ENCODE assay signal across 19 cellular contexts in genomic region chr17:68763551-68763950, GRCh38.
A peak's percentile ranks its signal among the peaks of the same experiment; 100 is the strongest.
DNase-seq lines count a peak whose midpoint lies in the region; ATAC-seq, FAIRE-seq and TF ChIP-seq lines count a peak whose summit lies in the region.
"Had no signal": no experiment of that assay in that cellular context is flagged by ENCODE, and none has a peak within 500 bp of the region (broad histone marks: within the 10 kb centered on the region; RNA-seq: fewer than 3 reads in every experiment).

No MANE protein-coding gene starts in this region.

- H4K20me1 ChIP-seq in K562 (replicated peaks; ENCODE audit: control insufficient read depth, insufficient read depth, low read length), result no peaks in the 10 kb centered on the region

- DNase-seq in EH (ENCODE audit: low read depth) (peak; percentile 17), HTR-8/SVneo (ENCODE audit: insufficient read length, low spot score) (peak; percentile 14), K562 (ENCODE audit: extremely low read depth in 1 of 4, low spot score in 3 of 4) (no peak), kidney glomerular epithelial cell (lab: John Stamatoyannopoulos, UW) (peak; percentile 57), natural killer cell (no peak), kidney (no peak), NCI-H2081 treated with DMSO at 0.1 percent for 48 hours (lab: John Stamatoyannopoulos, UW) (no peak)
- DNase-seq: activated CD4-positive, alpha-beta T cell treated with anti-CD3 and anti-CD28 coated beads, Interleukin-2, amount 50 U/mL, for 4 hours; H9; head of caudate nucleus; immature natural killer cell; naive B cell; NCI-H1417; NCI-H345; pancreas had no signal

- peaks cover 9 to 10% of the 10 kb centered on the region in 2 donors for H3K4me1 Mint-ChIP-seq in natural killer cell
- H3K4me1 Mint-ChIP-seq: B cell had no signal

- H3K9ac ChIP-seq in K562 (ENCODE audit: insufficient read depth in 1 of 2, low read depth in 2 of 2, low read length in 2 of 2), result no peak overlapping the region
- no peak overlapping the region for H3K9ac ChIP-seq in kidney (ENCODE audit: low read length in 2 of 2)

- peaks cover 0 to 6% of the 10 kb centered on the region in 2 donors for H3K27me3 Mint-ChIP-seq in natural killer cell (ENCODE audit: low read depth in 2 of 2)
- H3K27me3 Mint-ChIP-seq: B cell had no signal

- POLR2A ChIA-PET in K562 (lab: Yijun Ruan, JAX), result no interaction called here

- no peaks in the 10 kb centered on the region for H3K9me3 Mint-ChIP-seq in natural killer cell
- H3K9me3 Mint-ChIP-seq: H9, immature natural killer cell, naive B cell had no signal

- no peak overlapping the region for H2AFZ ChIP-seq in K562 (ENCODE audit: low read depth, low read length)

- in situ Hi-C loops in K562 (cut with MboI), result loop anchor here (25.0 kb wide), 3 partner anchors 501 to 801 kb away; no protein-coding TSS in a partner anchor

- H3K27me3 ChIP-seq in K562 (ENCODE audit: control insufficient read depth in 2 of 2, insufficient read depth in 2 of 2, low read length in 2 of 2), result no peaks in the 10 kb centered on the region; a peak in 1 of 5 replicates
- H3K27me3 ChIP-seq: cardiac muscle cell, pancreas had no signal

- no peak for TF ChIP-seq CTCF in K562 (IDR thresholded peaks at IDR 0.05 in 2 of 3, conservative IDR thresholded peaks at IDR 0.05 in 1 of 3; ENCODE audit: insufficient read depth in 2 of 3, low read depth in 1 of 3, low read length in 3 of 3)
- no peak for TF ChIP-seq CTCF in natural killer cell (IDR thresholded peaks at IDR 0.05)
- no peak for TF ChIP-seq CTCF in kidney (IDR thresholded peaks at IDR 0.05; ENCODE audit: borderline replicate concordance, extremely low read depth, insufficient read depth)

- H3K4me3 Mint-ChIP-seq in natural killer cell, result no peak overlapping the region
- H3K4me3 Mint-ChIP-seq: activated naive CD8-positive, alpha-beta T cell; B cell; H9; immature natural killer cell; naive B cell had no signal

- no peak overlapping the region for H3K27ac ChIP-seq in K562 (ENCODE audit: extremely low read depth, low read depth, low read length)
- H3K27ac ChIP-seq in kidney (ENCODE audit: low read depth in 2 of 2, low read length in 2 of 2), result no peak overlapping the region
- H3K27ac ChIP-seq: cardiac muscle cell, pancreas had no signal

- TF ChIP-seq EP300 in K562 (IDR thresholded peaks at IDR 0.05; ENCODE audit: low read length), result no peak

- 0% methylated on average over 1 of the region's 1 CpG for WGBS in K562 (ENCODE audit: insufficient coverage, low coverage, missing lambda C conversion rate)

- TF ChIP-seq POLR2A in K562 (conservative IDR thresholded peaks at IDR 0.05), result no peak

- BruUV-seq in K562 (replicated peaks; lab: Mats Ljungman, UMichigan), result no TSS peak

- no peaks in the 10 kb centered on the region for H3K36me3 Mint-ChIP-seq in natural killer cell
- H3K36me3 Mint-ChIP-seq: activated naive CD8-positive, alpha-beta T cell; immature natural killer cell; naive B cell had no signal

- H3K36me3 ChIP-seq in K562 (ENCODE audit: control insufficient read depth, insufficient read depth, low read length) (no peaks in the 10 kb centered on the region), kidney (ENCODE audit: control insufficient read depth in 1 of 2, insufficient read depth in 2 of 2, low read length in 2 of 2) (no peaks in the 10 kb centered on the region)
- H3K36me3 ChIP-seq: cardiac muscle cell, pancreas had no signal

- CTCF ChIA-PET in K562 (lab: Yijun Ruan, JAX; ENCODE audit: low intra/inter-chr PET ratio), result no interaction called here

- FAIRE-seq in HTR-8/SVneo (lab: Jason Lieb, UNC) (no peak), K562 (lab: Jason Lieb, UNC) (no peak), kidney (lab: Jason Lieb, UNC) (no peak)
- FAIRE-seq: pancreas, urothelium cell line had no signal

- intact Hi-C loops in K562 (cut with micrococcal nuclease) (loop anchor here (10.0 kb wide), 1 partner anchor 499 kb away; no protein-coding TSS in a partner anchor), natural killer cell (cut with micrococcal nuclease) (no loop called here), kidney (cut with DNase I) (no loop called here)

- TF ChIP-seq RAD21 in K562 (CRISPR knock-in tag; conservative IDR thresholded peaks at IDR 0.05 in 1 of 2, IDR thresholded peaks at IDR 0.05 in 1 of 2), result no peak

- H3K9me3 ChIP-seq in K562 (replicated peaks; ENCODE audit: control insufficient read depth, insufficient read depth, low read depth, low read length), result no peaks in the 10 kb centered on the region
- no peaks in the 10 kb centered on the region for H3K9me3 ChIP-seq in kidney (ENCODE audit: control insufficient read depth in 1 of 2, low read length in 2 of 2)
- H3K9me3 ChIP-seq: pancreas had no signal

- H3K79me2 ChIP-seq in K562 (ENCODE audit: control insufficient read depth, insufficient read depth, low read length), result no peaks in the 10 kb centered on the region

- H3K4me1 ChIP-seq in K562 (replicated peaks in 1 of 2; ENCODE audit: control insufficient read depth in 2 of 2, insufficient read depth in 2 of 2, low read length in 2 of 2) (peaks cover 3 to 6% of the 10 kb centered on the region in 2 experiments; a peak in 2 of 5 replicates), kidney (ENCODE audit: control insufficient read depth in 1 of 2, insufficient read depth in 1 of 2, low read depth in 1 of 2, low read length in 2 of 2) (peaks cover 4 to 7% of the 10 kb centered on the region in 2 donors)

- ATAC-seq in K562, result no peak
- ATAC-seq in natural killer cell, result no peak
- ATAC-seq: pancreas had no signal

- no peak overlapping the region for H3K27ac Mint-ChIP-seq in natural killer cell
- H3K27ac Mint-ChIP-seq: activated naive CD8-positive, alpha-beta T cell; B cell; H9; immature natural killer cell had no signal

- H3K9me1 ChIP-seq in K562 (ENCODE audit: control insufficient read depth, insufficient read depth, low read length), result no peaks in the 10 kb centered on the region

- H3K4me2 ChIP-seq in K562 (ENCODE audit: insufficient read depth, low read length), result no peak overlapping the region

- H3K4me3 ChIP-seq in K562, result no peak overlapping the region
- H3K4me3 ChIP-seq in kidney (ENCODE audit: low read length in 2 of 2), result no peak overlapping the region
- H3K4me3 ChIP-seq: cardiac muscle cell, pancreas had no signal

TF ChIP-seq in K562, 482 proteins besides CTCF, POLR2A, EP300 and RAD21:
- no peak for TF ChIP-seq TAL1 (IDR thresholded peaks at IDR 0.05)
- 0 out of 2 replicates have a peak, but pooled peaks have one; percentile 40 for TF ChIP-seq ATF3 (IDR thresholded peaks at IDR 0.05)
- TF ChIP-seq ATF3 (CRISPR knock-in tag; conservative IDR thresholded peaks at IDR 0.05), result no peak
TF ChIP-seq in K562: peak in this region for 1.

Comparison
In these comparisons a context has a peak if more than half of its experiments do, and no peak if none do; other contexts are left out.
1. DNase-seq: peak in EH (single experiment), HTR-8/SVneo (single experiment) and kidney glomerular epithelial cell (single experiment); none in K562 (0 of 4), natural killer cell (single experiment), kidney (single experiment) and NCI-H2081 treated with DMSO at 0.1 percent for 48 hours (single experiment).